Comparison of ENCODE assay signal across 8 cellular contexts in the genomic region with DNA sequence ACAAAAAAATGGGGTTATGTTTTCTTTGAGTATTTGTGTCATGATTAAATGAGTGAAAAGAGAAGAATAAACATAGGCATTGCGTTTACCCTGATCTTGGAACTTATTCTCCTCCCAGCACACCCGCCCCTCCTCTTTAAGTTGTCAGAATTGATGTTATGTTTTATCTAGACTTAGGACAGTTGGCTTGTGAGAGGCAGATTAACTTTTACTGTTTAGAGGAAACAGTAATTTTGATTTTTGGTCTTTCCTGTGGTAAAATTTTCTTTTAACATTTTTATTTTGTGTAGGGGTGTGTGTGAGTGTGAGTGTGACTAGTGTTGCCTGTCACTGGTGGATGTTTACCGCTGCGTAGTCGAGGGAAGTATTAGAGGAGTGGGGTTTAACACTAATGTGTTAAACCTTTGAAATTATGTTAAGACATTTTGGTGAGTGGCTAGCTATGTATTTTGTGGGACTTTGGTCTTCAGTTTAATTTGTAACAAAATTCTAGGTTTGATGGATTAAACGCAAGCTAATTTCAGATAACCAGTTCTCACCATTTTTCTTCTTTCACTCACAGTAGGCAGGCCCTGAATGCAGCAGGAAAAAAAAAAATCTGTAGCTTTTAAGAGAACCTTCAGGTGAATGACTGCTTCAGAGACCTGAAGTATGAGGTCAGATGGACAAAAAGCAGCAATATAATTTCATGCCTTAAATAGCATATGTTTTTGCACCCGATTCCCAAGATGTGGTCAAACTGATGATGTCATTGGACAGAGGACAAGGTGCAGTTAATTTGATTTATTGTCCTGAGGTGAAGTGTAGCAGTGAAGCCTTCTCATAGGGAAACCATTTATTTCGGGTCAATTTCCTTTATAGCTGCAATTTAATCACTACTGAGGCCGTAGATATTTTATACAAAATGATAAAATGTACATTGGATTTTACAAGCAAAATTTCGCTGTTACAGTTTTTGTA. TPM values are rescaled to one million over a fixed set of nuclear protein-coding genes. Genes with fewer than 3 reads are reported as not detected.
A peak's percentile ranks its signal among the peaks of the same experiment; 100 is the strongest.
DNase-seq lines count a peak whose midpoint lies in the region; ATAC-seq and TF ChIP-seq lines count a peak whose summit lies in the region.

No MANE protein-coding gene starts in this region.

- no peak for TF ChIP-seq POLR2A in gastrocnemius medialis (IDR thresholded peaks at IDR 0.05)

- TF ChIP-seq CTCF in OCI-LY7 (conservative IDR thresholded peaks at IDR 0.05; ENCODE audit: low read length) (no peak), gastrocnemius medialis (IDR thresholded peaks at IDR 0.05 in 4 of 5, conservative IDR thresholded peaks at IDR 0.05 in 1 of 5) (no peak)

- no peaks in the 10 kb centered on the region for H3K9me2 ChIP-seq in OCI-LY7 (ENCODE audit: insufficient read depth, low read length)

- no peaks in the 10 kb centered on the region; the same call in 1 of the 2 replicates for H3K79me2 ChIP-seq in OCI-LY7 (ENCODE audit: insufficient read depth, low read depth, low read length)

- intact Hi-C loops in OCI-LY7 (cut with micrococcal nuclease; ENCODE audit: unreplicated experiment) (loop anchor here (5.0 kb wide), 4 partner anchors 319 to 714 kb away; a partner anchor contains a TSS), gastrocnemius medialis (cut with DNase I; ENCODE audit: low total_unique reads) (loop anchor here (2.0 to 5.0 kb wide), 2 partner anchors 347 to 714 kb away; a partner anchor contains a TSS)

- CTCF ChIA-PET in OCI-LY7 (lab: Charles Lee; ENCODE audit: unreplicated experiment): no interaction called here

- H3K9ac ChIP-seq in endocrine pancreas (ENCODE audit: control insufficient read depth, insufficient read depth, low read length): peak overlapping the region; percentile 60

- H4K20me1 ChIP-seq in OCI-LY7 (ENCODE audit: insufficient read depth, low read length): no peaks in the 10 kb centered on the region

- in situ Hi-C loops in gastrocnemius medialis (cut with MboI; ENCODE audit: low sequenced_read_pairs in 4 of 4): no loop called here

- H2AFZ ChIP-seq in OCI-LY7 (ENCODE audit: low read length): no peak overlapping the region; the same call in 1 of the 2 replicates

- no peak for ATAC-seq in gastrocnemius medialis
- ATAC-seq in GM21723 (IDR thresholded peaks at IDR 0.05; ENCODE audit: unreplicated experiment): no peak

- H3K27ac ChIP-seq in OCI-LY7 (ENCODE audit: low read depth, low read length, poor library complexity, severe bottlenecking) (peak overlapping the region; percentile 77), gastrocnemius medialis (peak overlapping the region; percentile 93 to 99 (median 98))

- peaks cover 4% of the 10 kb centered on the region; the same call in 1 of the 2 replicates for H3K9me3 ChIP-seq in OCI-LY7 (ENCODE audit: low read length)
- no peaks in the 10 kb centered on the region for H3K9me3 ChIP-seq in endocrine pancreas (ENCODE audit: control insufficient read depth, low read length)
- H3K9me3 ChIP-seq in gastrocnemius medialis: no peaks in the 10 kb centered on the region

- H3K4me2 ChIP-seq in OCI-LY7 (ENCODE audit: low read length): peak overlapping the region; percentile 70

- H3K36me3 ChIP-seq in OCI-LY7 (ENCODE audit: insufficient read depth, low read length) (no peaks in the 10 kb centered on the region), endocrine pancreas (ENCODE audit: control insufficient read depth, insufficient read depth, low read length) (no peaks in the 10 kb centered on the region), gastrocnemius medialis (no peaks in the 10 kb centered on the region)

- DNase-seq in NCI-H2029 (lab: John Stamatoyannopoulos, UW): peak; percentile 22
- no peak for DNase-seq in NCI-H2029 treated with DMSO at 0.1 percent for 48 hours (lab: John Stamatoyannopoulos, UW)
- DNase-seq in OCI-LY7 (ENCODE audit: low spot score): no peak
- no peak for DNase-seq in gastrocnemius medialis
- no peak for DNase-seq in GF-D8 (lab: John Stamatoyannopoulos, UW)
- DNase-seq in cerebellum (ENCODE audit: low spot score): no peak

- BruUV-seq in OCI-LY7 (replicated peaks; lab: Mats Ljungman, UMichigan): TSS peak; percentile 43

- POLR2A ChIA-PET in OCI-LY7 (lab: Charles Lee): interaction anchor here (0.6 to 1.9 kb wide), 5 partner anchors 7 to 338 kb away, joined by 3 to 10 read pairs (median 5); no protein-coding TSS in a partner anchor

- H3K4me3 ChIP-seq in OCI-LY7 (ENCODE audit: low read depth, low read length, poor library complexity, severe bottlenecking) (no peak overlapping the region), endocrine pancreas (ENCODE audit: control insufficient read depth, insufficient read depth, low read length) (peak overlapping the region; percentile 42), gastrocnemius medialis (peak overlapping the region in 1 of 4 donors; percentile 89)

- peaks cover 28% of the 10 kb centered on the region for H3K4me1 ChIP-seq in OCI-LY7 (ENCODE audit: insufficient read depth, low read length, poor library complexity, severe bottlenecking)
- peaks cover 37% of the 10 kb centered on the region for H3K4me1 ChIP-seq in endocrine pancreas (ENCODE audit: control insufficient read depth, insufficient read depth, low read length)
- peaks cover 59 to 64% of the 10 kb centered on the region in 2 donors for H3K4me1 ChIP-seq in gastrocnemius medialis

- H3K27me3 ChIP-seq in endocrine pancreas (ENCODE audit: control insufficient read depth, insufficient read depth, low read length) (no peaks in the 10 kb centered on the region), gastrocnemius medialis (no peaks in the 10 kb centered on the region)

RNA-seq across cellular contexts. Expression of a gene that starts 2.7 kb away (rescaled TPM):
- 18.7 and 21.2 TPM in 2 replicates for total RNA-seq in OCI-LY7 (2014; rRNA removed; shearing (Covaris generic))
- total RNA-seq in OCI-LY7 (2022) (52.3 and 53.4 TPM in 2 replicates), gastrocnemius medialis (1 to 10 TPM; 3.8 to 7.3 (median 4.8) TPM), cerebellum (57.2 TPM)
